Comparison of ENCODE assay signal across 16 cellular contexts in genomic region chr6:42392871-42393270, GRCh38. TPM values are rescaled to one million over a fixed set of nuclear protein-coding genes. Genes with fewer than 3 reads are reported as not detected.
DNase-seq lines count a peak whose midpoint lies in the region; ATAC-seq and TF ChIP-seq lines count a peak whose summit lies in the region.
"Had no signal": no experiment of that assay in that cellular context is flagged by ENCODE, and none has a peak within 500 bp of the region (broad histone marks: within the 10 kb centered on the region; RNA-seq: fewer than 3 reads in every experiment).

No MANE protein-coding gene starts in this region.

- TF ChIP-seq CTCF in natural killer cell (IDR thresholded peaks at IDR 0.05) (no peak), thyroid gland (IDR thresholded peaks at IDR 0.05) (no peak)

- H3K9me3 Mint-ChIP-seq in natural killer cell treated with Interleukin-12 subunit alpha and Interleukin-12 subunit beta and Interleukin-15 and Interleukin-18, amount 100 ng/mL, for 72 hours = no peaks in the 10 kb centered on the region
- H3K9me3 Mint-ChIP-seq in natural killer cell = no peaks in the 10 kb centered on the region
- no peaks in the 10 kb centered on the region for H3K9me3 Mint-ChIP-seq in activated T-helper 1 cell treated with anti-CD3 and anti-CD28 coated beads, Interleukin-12 subunit alpha, Interleukin-12 subunit beta, Interleukin-2, Interleukin-4 antibody, amounts not matched to agents 30 ng/mL and 10 ng/mL and 1 ng/mL, durations not matched to agents 14 hours and 24 hours and 36 hours

- no peak overlapping the region for H3K4me3 ChIP-seq in thyroid gland (replicated peaks in 1 of 3)

- H3K27me3 ChIP-seq in thyroid gland = no peaks in the 10 kb centered on the region

- H3K4me1 Mint-ChIP-seq in natural killer cell treated with Interleukin-12 subunit alpha and Interleukin-12 subunit beta and Interleukin-15 and Interleukin-18, amount 100 ng/mL, for 72 hours (ENCODE audit: low read depth in 2 of 2) = peaks cover 75 to 90% of the 10 kb centered on the region in 2 donors
- H3K4me1 Mint-ChIP-seq in natural killer cell = peaks cover 70 to 75% of the 10 kb centered on the region in 2 donors
- H3K4me1 Mint-ChIP-seq in activated T-helper 1 cell treated with anti-CD3 and anti-CD28 coated beads, Interleukin-12 subunit alpha, Interleukin-12 subunit beta, Interleukin-2, Interleukin-4 antibody, amounts not matched to agents 30 ng/mL and 10 ng/mL and 1 ng/mL, durations not matched to agents 14 hours and 24 hours and 36 hours (ENCODE audit: low read depth) = peaks cover 90% of the 10 kb centered on the region

- DNase-seq in natural killer cell treated with Interleukin-12 subunit alpha and Interleukin-12 subunit beta and Interleukin-15 and Interleukin-18, amount 100 ng/mL, for 72 hours (ENCODE audit: low spot score) = no peak
- DNase-seq in natural killer cell (no peak), mesenteric fat pad (ENCODE audit: low spot score) (peak; percentile 41), thyroid gland (peak; percentile 56 to 64)
- DNase-seq in activated T-helper 1 cell treated with anti-CD3 and anti-CD28 coated beads, Interleukin-12 subunit alpha, Interleukin-12 subunit beta, Interleukin-2, Interleukin-4 antibody, amounts not matched to agents 30 ng/mL and 10 ng/mL and 1 ng/mL, durations not matched to agents 14 hours and 24 hours and 36 hours (ENCODE audit: low spot score) = no peak
- DNase-seq: Calu3; KG1; NCI-H2029; NCI-H510A; stimulated activated CD4-positive, alpha-beta T cell treated with anti-CD3 and anti-CD28 coated beads, Interleukin-1b, Interleukin-23, amount 100 ng/mL, for 48 hours; WERI-Rb-1 had no signal

- H3K9me3 ChIP-seq in thyroid gland = no peaks in the 10 kb centered on the region

- H3K36me3 Mint-ChIP-seq in natural killer cell treated with Interleukin-12 subunit alpha and Interleukin-12 subunit beta and Interleukin-15 and Interleukin-18, amount 100 ng/mL, for 72 hours = no peaks in the 10 kb centered on the region
- H3K36me3 Mint-ChIP-seq in natural killer cell = no peaks in the 10 kb centered on the region
- peaks cover 22% of the 10 kb centered on the region for H3K36me3 Mint-ChIP-seq in activated T-helper 1 cell treated with anti-CD3 and anti-CD28 coated beads, Interleukin-12 subunit alpha, Interleukin-12 subunit beta, Interleukin-2, Interleukin-4 antibody, amounts not matched to agents 30 ng/mL and 10 ng/mL and 1 ng/mL, durations not matched to agents 14 hours and 24 hours and 36 hours (ENCODE audit: low read depth)

- H3K27ac ChIP-seq in thyroid gland = no peak overlapping the region
- H3K27ac ChIP-seq: parathyroid adenoma, WERI-Rb-1 had no signal

- peaks cover 6 to 27% of the 10 kb centered on the region in 2 donors for H3K4me1 ChIP-seq in thyroid gland
- H3K4me1 ChIP-seq: parathyroid adenoma had no signal

- H3K27ac Mint-ChIP-seq in natural killer cell treated with Interleukin-12 subunit alpha and Interleukin-12 subunit beta and Interleukin-15 and Interleukin-18, amount 100 ng/mL, for 72 hours = peak overlapping the region; percentile 99 to 100
- peak overlapping the region in 1 of 2 donors; percentile 38 for H3K27ac Mint-ChIP-seq in natural killer cell
- peak overlapping the region; percentile 99 for H3K27ac Mint-ChIP-seq in activated T-helper 1 cell treated with anti-CD3 and anti-CD28 coated beads, Interleukin-12 subunit alpha, Interleukin-12 subunit beta, Interleukin-2, Interleukin-4 antibody, amounts not matched to agents 30 ng/mL and 10 ng/mL and 1 ng/mL, durations not matched to agents 14 hours and 24 hours and 36 hours

- H3K27me3 Mint-ChIP-seq in natural killer cell treated with Interleukin-12 subunit alpha and Interleukin-12 subunit beta and Interleukin-15 and Interleukin-18, amount 100 ng/mL, for 72 hours = no peaks in the 10 kb centered on the region
- no peaks in the 10 kb centered on the region for H3K27me3 Mint-ChIP-seq in natural killer cell (ENCODE audit: low read depth in 2 of 2)
- H3K27me3 Mint-ChIP-seq in activated T-helper 1 cell treated with anti-CD3 and anti-CD28 coated beads, Interleukin-12 subunit alpha, Interleukin-12 subunit beta, Interleukin-2, Interleukin-4 antibody, amounts not matched to agents 30 ng/mL and 10 ng/mL and 1 ng/mL, durations not matched to agents 14 hours and 24 hours and 36 hours (ENCODE audit: insufficient read depth) = no peaks in the 10 kb centered on the region

- no peaks in the 10 kb centered on the region for H3K36me3 ChIP-seq in thyroid gland
- H3K36me3 ChIP-seq: WERI-Rb-1 had no signal

- WGBS in thyroid gland, 2 donors = 70 to 72% methylated on average over 10 of the region's 10 CpGs

- intact Hi-C loops in natural killer cell (cut with micrococcal nuclease) (no loop called here), thyroid gland (cut with DNase I) (no loop called here)
- intact Hi-C loops in activated T-helper 1 cell treated with anti-CD3 and anti-CD28 coated beads, Interleukin-12 subunit alpha, Interleukin-12 subunit beta, Interleukin-2, Interleukin-4 antibody, amounts not matched to agents 30 ng/mL and 10 ng/mL and 1 ng/mL, durations not matched to agents 14 hours and 24 hours and 36 hours (cut with micrococcal nuclease) = no loop called here

- TF ChIP-seq POLR2A in thyroid gland (IDR thresholded peaks at IDR 0.05) = no peak

- no peak for ATAC-seq in natural killer cell treated with Interleukin-12 subunit alpha and Interleukin-12 subunit beta and Interleukin-15 and Interleukin-18, amount 100 ng/mL, for 72 hours
- no peak for ATAC-seq in natural killer cell
- ATAC-seq in GM18517 (IDR thresholded peaks at IDR 0.05; ENCODE audit: unreplicated experiment) = no peak
- ATAC-seq in HG03457 (IDR thresholded peaks at IDR 0.05; ENCODE audit: unreplicated experiment) = no peak
- ATAC-seq: esophagus mucosa, HCT116 had no signal

- peak overlapping the region; percentile 71 for H3K4me3 Mint-ChIP-seq in natural killer cell treated with Interleukin-12 subunit alpha and Interleukin-12 subunit beta and Interleukin-15 and Interleukin-18, amount 100 ng/mL, for 72 hours
- no peak overlapping the region for H3K4me3 Mint-ChIP-seq in natural killer cell
- H3K4me3 Mint-ChIP-seq in activated T-helper 1 cell treated with anti-CD3 and anti-CD28 coated beads, Interleukin-12 subunit alpha, Interleukin-12 subunit beta, Interleukin-2, Interleukin-4 antibody, amounts not matched to agents 30 ng/mL and 10 ng/mL and 1 ng/mL, durations not matched to agents 14 hours and 24 hours and 36 hours = peak overlapping the region; percentile 20

RNA-seq across cellular contexts. Expression of gene TRERF1, which starts 58.9 kb away (rescaled TPM):
- total RNA-seq in natural killer cell treated with Interleukin-12 subunit alpha and Interleukin-12 subunit beta and Interleukin-15 and Interleukin-18, amount 100 ng/mL, for 72 hours = 10 to 100 TPM; 33.2 to 35.3 TPM
- 10 to 100 TPM; 34.6 to 42.3 (median 38.6) TPM for total RNA-seq in natural killer cell
- 47.9 and 48.2 TPM in 2 replicates for total RNA-seq in activated T-helper 1 cell treated with anti-CD3 and anti-CD28 coated beads, Interleukin-12 subunit alpha, Interleukin-12 subunit beta, Interleukin-2, Interleukin-4 antibody, amounts not matched to agents 30 ng/mL and 10 ng/mL and 1 ng/mL, durations not matched to agents 14 hours and 24 hours and 36 hours
- total RNA-seq in mesenteric fat pad = 3.3 TPM
- 1 to 10 TPM; 1.6 to 4.1 (median 2.6) TPM for total RNA-seq in thyroid gland

Comparison
In these comparisons a context has a peak if more than half of its experiments do, and no peak if none do; other contexts are left out.
1. DNase-seq: peak in mesenteric fat pad (single experiment) and thyroid gland (2 of 2); none in natural killer cell treated with Interleukin-12 subunit alpha and Interleukin-12 subunit beta and Interleukin-15 and Interleukin-18, amount 100 ng/mL, for 72 hours (single experiment), natural killer cell (single experiment) and activated T-helper 1 cell treated with anti-CD3 and anti-CD28 coated beads, Interleukin-12 subunit alpha, Interleukin-12 subunit beta, Interleukin-2, Interleukin-4 antibody, amounts not matched to agents 30 ng/mL and 10 ng/mL and 1 ng/mL, durations not matched to agents 14 hours and 24 hours and 36 hours (single experiment).